In genomic region chr16:86931410-86931941, GRCh38 we compare ENCODE assay signal across 12 cellular contexts.
A peak's percentile ranks its signal among the peaks of the same experiment; 100 is the strongest.
DNase-seq lines count a peak whose midpoint lies in the region; ATAC-seq and TF ChIP-seq lines count a peak whose summit lies in the region.
"Had no signal": no experiment of that assay in that cellular context is flagged by ENCODE, and none has a peak within 500 bp of the region (broad histone marks: within the 10 kb centered on the region; RNA-seq: fewer than 3 reads in every experiment).

No MANE protein-coding gene starts in this region.

- peak; percentile 22 for DNase-seq in ACHN
- DNase-seq in MG63 = peak; percentile 78
- no peak for DNase-seq in right lobe of liver
- no peak for DNase-seq in T-helper 17 cell
- no peak for DNase-seq in stimulated activated CD4-positive, alpha-beta T cell treated with anti-CD3 and anti-CD28 coated beads, Interleukin-15, amount 100 ng/mL, for 24 hours
- DNase-seq: NCI-H69 had no signal

- H3K4me1 ChIP-seq in ectodermal cell (ENCODE audit: control insufficient read depth, insufficient read depth, low read length) = peaks cover 9% of the 10 kb centered on the region
- no peaks in the 10 kb centered on the region for H3K4me1 ChIP-seq in right lobe of liver
- H3K4me1 ChIP-seq: HAP-1 had no signal

- no peaks in the 10 kb centered on the region for H3K36me3 Mint-ChIP-seq in T-helper 17 cell (ENCODE audit: low read depth)

- H3K27ac Mint-ChIP-seq in T-helper 17 cell = no peak overlapping the region

- intact Hi-C loops in right lobe of liver (cut with DNase I) = no loop called here

- peak; percentile 30 to 60 (median 30) for ATAC-seq in right lobe of liver
- no peak for ATAC-seq in GM18505 (IDR thresholded peaks at IDR 0.05; ENCODE audit: unreplicated experiment)
- ATAC-seq in T-helper 17 cell = no peak
- no peak for ATAC-seq in GM19035 (IDR thresholded peaks at IDR 0.05; ENCODE audit: unreplicated experiment)

- H3K36me3 ChIP-seq in MG63 (no peaks in the 10 kb centered on the region), ectodermal cell (ENCODE audit: control insufficient read depth, insufficient read depth, low read length) (no peaks in the 10 kb centered on the region), right lobe of liver (no peaks in the 10 kb centered on the region)
- H3K36me3 ChIP-seq: BLaER1, HAP-1, neutrophil had no signal

- H3K4me3 ChIP-seq in MG63 (no peak overlapping the region), ectodermal cell (ENCODE audit: insufficient read depth, low read depth, low read length) (no peak overlapping the region), right lobe of liver (no peak overlapping the region)
- H3K4me3 ChIP-seq: BLaER1, HAP-1 had no signal

- H3K27ac ChIP-seq in ectodermal cell (ENCODE audit: insufficient read depth, low read depth, low read length, poor library complexity, severe bottlenecking) = peak overlapping the region; percentile 3
- no peak overlapping the region for H3K27ac ChIP-seq in right lobe of liver
- H3K27ac ChIP-seq: BLaER1, neutrophil had no signal

- 78 to 83% methylated on average over 26 of the region's 26 CpGs for WGBS in ectodermal cell, 2 experiments
- 45% methylated on average over 8 of the region's 26 CpGs for WGBS in right lobe of liver (ENCODE audit: insufficient coverage, low coverage, low lambda C conversion rate, missing lambda C conversion rate)

- H3K9me3 ChIP-seq in MG63 (no peaks in the 10 kb centered on the region), ectodermal cell (ENCODE audit: control insufficient read depth, low read length) (no peaks in the 10 kb centered on the region), right lobe of liver (no peaks in the 10 kb centered on the region), T-helper 17 cell (ENCODE audit: control insufficient read depth, low read length, poor library complexity, severe bottlenecking) (no peaks in the 10 kb centered on the region)
- H3K9me3 ChIP-seq: BLaER1, HAP-1, neutrophil had no signal

- TF ChIP-seq CTCF in right lobe of liver (IDR thresholded peaks at IDR 0.05) = no peak

- H3K4me3 Mint-ChIP-seq in T-helper 17 cell = no peak overlapping the region

- peaks cover 12% of the 10 kb centered on the region for H3K27me3 Mint-ChIP-seq in T-helper 17 cell

- H3K27me3 ChIP-seq in MG63 = no peaks in the 10 kb centered on the region
- peaks cover 4% of the 10 kb centered on the region for H3K27me3 ChIP-seq in ectodermal cell (ENCODE audit: control insufficient read depth, insufficient read depth, low read length, poor library complexity, severe bottlenecking)
- H3K27me3 ChIP-seq in right lobe of liver = no peaks in the 10 kb centered on the region

- no peak for TF ChIP-seq POLR2A in right lobe of liver (IDR thresholded peaks at IDR 0.05)
- no peak for TF ChIP-seq POLR2A in GM18505 (IDR thresholded peaks at IDR 0.05; ENCODE audit: borderline replicate concordance, extremely low read depth, insufficient read depth, insufficient read length)

- H3K4me1 Mint-ChIP-seq in T-helper 17 cell = no peaks in the 10 kb centered on the region

- in situ Hi-C loops in ACHN (cut with HindIII; ENCODE audit: low pct_ligation_motif_present, low pct_unique_long_range_greater_than_20kb, low sequenced_read_pairs) = no loop called here

Comparison
In these comparisons a context has a peak if more than half of its experiments do, and no peak if none do; other contexts are left out.
1. DNase-seq: peak in ACHN (single experiment) and MG63 (single experiment); none in right lobe of liver (0 of 3), T-helper 17 cell (0 of 3) and stimulated activated CD4-positive, alpha-beta T cell treated with anti-CD3 and anti-CD28 coated beads, Interleukin-15, amount 100 ng/mL, for 24 hours (single experiment).
2. ATAC-seq: peak in right lobe of liver (4 of 4); none in GM18505 (single experiment), T-helper 17 cell (single experiment) and GM19035 (single experiment).